In the genomic region with DNA sequence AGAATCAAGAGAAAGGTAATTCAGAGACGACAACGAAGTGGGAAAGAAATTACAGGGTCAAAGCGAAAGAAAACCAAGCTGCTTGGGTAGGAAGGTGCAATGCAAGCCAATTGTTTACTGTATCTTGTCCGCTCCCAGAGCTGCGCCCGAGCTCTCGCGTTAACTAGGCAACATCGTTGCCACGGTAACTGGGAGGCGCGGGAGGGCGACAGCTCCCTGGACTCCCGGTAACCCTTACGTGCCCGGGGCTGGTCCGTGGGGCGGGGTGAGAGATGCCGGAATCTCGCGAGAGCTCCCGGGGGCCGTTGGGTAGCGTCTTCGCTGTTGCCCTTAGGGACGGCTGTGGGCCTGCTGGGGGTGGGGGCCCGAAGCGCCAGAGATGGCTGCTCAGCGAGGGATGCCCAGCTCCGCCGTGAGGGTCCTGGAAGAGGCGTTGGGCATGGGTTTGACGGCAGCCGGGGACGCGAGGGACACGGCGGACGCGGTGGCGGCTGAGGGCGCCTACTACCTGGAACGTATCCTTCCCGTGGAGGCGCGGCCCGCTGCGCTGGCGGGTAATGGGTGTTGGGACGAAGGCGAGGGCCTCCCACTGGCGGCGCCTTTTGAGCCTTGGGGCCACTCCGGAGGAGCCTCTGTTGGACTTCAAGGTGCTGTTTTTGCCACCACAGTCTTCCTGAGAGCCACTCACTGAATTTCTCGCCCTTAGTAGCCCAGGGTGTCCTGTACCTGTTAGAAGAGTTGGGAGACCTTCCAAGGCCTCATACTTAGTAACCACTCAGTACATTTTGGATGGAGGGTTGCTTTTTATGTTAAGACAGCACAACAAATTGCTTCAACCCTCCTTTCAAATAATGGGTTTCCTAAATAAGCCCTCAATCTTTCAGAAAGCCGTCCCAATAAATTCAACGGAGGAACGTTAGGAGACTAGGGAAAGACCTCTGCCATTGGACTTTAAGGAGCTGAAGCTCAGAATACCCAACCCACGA, we compare ENCODE assay signal across 8 cellular contexts. TPM values are rescaled to one million over a fixed set of nuclear protein-coding genes. Genes with fewer than 3 reads are reported as not detected.
DNase-seq lines count a peak whose midpoint lies in the region; ATAC-seq lines count a peak whose summit lies in the region.

A gene (plus strand): TSS at position 360 of the 986 bp plus-strand sequence.

- in situ Hi-C loops in ACHN (cut with HindIII; ENCODE audit: low pct_ligation_motif_present, low pct_unique_long_range_greater_than_20kb, low sequenced_read_pairs), result no loop called here

- peak; percentile 99 for ATAC-seq in GM18868 (IDR thresholded peaks at IDR 0.05; ENCODE audit: unreplicated experiment)
- ATAC-seq in HG03108 (IDR thresholded peaks at IDR 0.05; ENCODE audit: unreplicated experiment), result peak; percentile 100
- peak; percentile 98 for ATAC-seq in left lobe of liver

- DNase-seq in ACHN, result peak; percentile 99
- DNase-seq in NCI-H446 (lab: John Stamatoyannopoulos, UW), result peak; percentile 93 to 98
- DNase-seq in activated CD4-positive, alpha-beta T cell treated with anti-CD3 and anti-CD28 coated beads, Interleukin-2, amount 50 U/mL, for 24 hours (ENCODE audit: low read depth in 1 of 2, low spot score in 1 of 2), result peak; percentile 91 to 97
- peak; percentile 97 for DNase-seq in dermis blood vessel endothelial cell
- DNase-seq in left lobe of liver (ENCODE audit: low spot score), result peak; percentile 97
- DNase-seq in stimulated activated CD4-positive, alpha-beta T cell treated with anti-CD3 and anti-CD28 coated beads, Interleukin-2, amount 100 ng/mL, for 24 hours, result peak; percentile 97

RNA-seq across cellular contexts. Expression of the gene that starts here (rescaled TPM):
- total RNA-seq in dermis blood vessel endothelial cell, result 9.5 and 10.6 TPM in 2 replicates
- total RNA-seq in left lobe of liver, result 8.2 TPM

Comparison
In these comparisons a context has a peak if more than half of its experiments do, and no peak if none do; other contexts are left out.
1. Peak in every context shown above with its lines: DNase-seq and ATAC-seq.